8 cellular contexts compared by ENCODE assay signal in genomic region chr19:36604656-36605100, GRCh38. TPM values are rescaled to one million over a fixed set of nuclear protein-coding genes. Genes with fewer than 3 reads are reported as not detected.
DNase-seq lines count a peak whose midpoint lies in the region; ATAC-seq, FAIRE-seq and TF ChIP-seq lines count a peak whose summit lies in the region.

No MANE protein-coding gene starts in this region.

- H3K36me3 Mint-ChIP-seq in activated T-cell treated with anti-CD3 and anti-CD28 coated beads, Interleukin-2, amount 50 U/mL, for 4 hours (ENCODE audit: insufficient read depth), result peaks cover 22% of the 10 kb centered on the region
- peaks cover 58% of the 10 kb centered on the region for H3K36me3 Mint-ChIP-seq in nephron (ENCODE audit: low read depth)
- peaks cover 48% of the 10 kb centered on the region for H3K36me3 Mint-ChIP-seq in stimulated activated naive CD8-positive, alpha-beta T cell treated with anti-CD3 and anti-CD28 coated beads, Interleukin-15, Interleukin-2, amounts not matched to agents 100 ng/mL and 50 ng/mL, for 24 hours (ENCODE audit: low read depth)

- H3K4me1 ChIP-seq in NT2/D1 (ENCODE audit: insufficient read depth, insufficient read length), result peaks cover 3% of the 10 kb centered on the region

- H3K9me3 Mint-ChIP-seq in activated T-cell treated with anti-CD3 and anti-CD28 coated beads, Interleukin-2, amount 50 U/mL, for 4 hours, result peaks cover 16% of the 10 kb centered on the region
- peaks cover 34% of the 10 kb centered on the region for H3K9me3 Mint-ChIP-seq in nephron
- H3K9me3 Mint-ChIP-seq in stimulated activated naive CD8-positive, alpha-beta T cell treated with anti-CD3 and anti-CD28 coated beads, Interleukin-15, Interleukin-2, amounts not matched to agents 100 ng/mL and 50 ng/mL, for 24 hours, result peaks cover 20% of the 10 kb centered on the region

- H3K4me1 Mint-ChIP-seq in activated T-cell treated with anti-CD3 and anti-CD28 coated beads, Interleukin-2, amount 50 U/mL, for 4 hours (ENCODE audit: low read depth), result peaks cover 23% of the 10 kb centered on the region
- H3K4me1 Mint-ChIP-seq in nephron, result peaks cover 19% of the 10 kb centered on the region
- H3K4me1 Mint-ChIP-seq in stimulated activated naive CD8-positive, alpha-beta T cell treated with anti-CD3 and anti-CD28 coated beads, Interleukin-15, Interleukin-2, amounts not matched to agents 100 ng/mL and 50 ng/mL, for 24 hours (ENCODE audit: low read depth), result peaks cover 31% of the 10 kb centered on the region

- peak; percentile 86 for FAIRE-seq in GM12892 (lab: Jason Lieb, UNC)

- H3K27me3 Mint-ChIP-seq in activated T-cell treated with anti-CD3 and anti-CD28 coated beads, Interleukin-2, amount 50 U/mL, for 4 hours (ENCODE audit: low read depth), result no peaks in the 10 kb centered on the region
- no peaks in the 10 kb centered on the region for H3K27me3 Mint-ChIP-seq in nephron (ENCODE audit: low read depth)
- no peaks in the 10 kb centered on the region for H3K27me3 Mint-ChIP-seq in stimulated activated naive CD8-positive, alpha-beta T cell treated with anti-CD3 and anti-CD28 coated beads, Interleukin-15, Interleukin-2, amounts not matched to agents 100 ng/mL and 50 ng/mL, for 24 hours

- DNase-seq in GM12892 (ENCODE audit: insufficient read length), result peak; percentile 55
- no peak for DNase-seq in NT2/D1 (ENCODE audit: low read depth, low spot score)
- DNase-seq in activated T-cell treated with anti-CD3 and anti-CD28 coated beads, Interleukin-2, amount 50 U/mL, for 4 hours, result peak; percentile 85
- DNase-seq in fibroblast of mammary gland (ENCODE audit: low read depth), result peak; percentile 44
- DNase-seq in NK-92 (lab: John Stamatoyannopoulos, UW; ENCODE audit: unreplicated experiment), result no peak

- TF ChIP-seq CTCF in fibroblast of mammary gland (conservative IDR thresholded peaks at IDR 0.05; ENCODE audit: control insufficient read depth, insufficient read depth, low read depth, low read length), result no peak
- TF ChIP-seq CTCF in nephron (IDR thresholded peaks at IDR 0.05; ENCODE audit: unreplicated experiment in 3 of 3), result no peak

- peak overlapping the region; percentile 81 for H3K9ac ChIP-seq in NT2/D1 (ENCODE audit: insufficient read length, low read depth)

- peak; percentile 59 for ATAC-seq in HG02870 (IDR thresholded peaks at IDR 0.05; ENCODE audit: unreplicated experiment)
- ATAC-seq in activated T-cell treated with anti-CD3 and anti-CD28 coated beads, Interleukin-2, amount 50 U/mL, for 4 hours, result peak; percentile 93

- H3K4me3 ChIP-seq in NT2/D1 (ENCODE audit: insufficient read length, low read depth) (peak overlapping the region; percentile 81), fibroblast of mammary gland (ENCODE audit: control insufficient read depth, low read depth, low read length) (peak overlapping the region; percentile 74)

- H3K27me3 ChIP-seq in NT2/D1 (ENCODE audit: insufficient read depth, insufficient read length), result peaks cover 14% of the 10 kb centered on the region

- H3K4me3 Mint-ChIP-seq in activated T-cell treated with anti-CD3 and anti-CD28 coated beads, Interleukin-2, amount 50 U/mL, for 4 hours, result peak overlapping the region; percentile 87
- peak overlapping the region; percentile 92 to 98 (median 95) for H3K4me3 Mint-ChIP-seq in nephron
- H3K4me3 Mint-ChIP-seq in stimulated activated naive CD8-positive, alpha-beta T cell treated with anti-CD3 and anti-CD28 coated beads, Interleukin-15, Interleukin-2, amounts not matched to agents 100 ng/mL and 50 ng/mL, for 24 hours, result peak overlapping the region; percentile 88

- H3K27ac Mint-ChIP-seq in nephron, result peak overlapping the region; percentile 78 to 92 (median 87)
- peak overlapping the region; percentile 89 for H3K27ac Mint-ChIP-seq in stimulated activated naive CD8-positive, alpha-beta T cell treated with anti-CD3 and anti-CD28 coated beads, Interleukin-15, Interleukin-2, amounts not matched to agents 100 ng/mL and 50 ng/mL, for 24 hours

- peaks cover 21% of the 10 kb centered on the region for H3K36me3 ChIP-seq in NT2/D1 (ENCODE audit: insufficient read depth, insufficient read length, low read length)

- TF ChIP-seq POLR2A in GM12892 (IDR thresholded peaks at IDR 0.05; ENCODE audit: low read depth, low read length), result no peak

- H3K9me3 ChIP-seq in NT2/D1 (ENCODE audit: insufficient read depth, low read length), result no peaks in the 10 kb centered on the region

RNA-seq across cellular contexts. Expression of gene ZNF382, which starts 0.4 kb away (rescaled TPM):
- polyA plus RNA-seq in GM12892 (2012; ENCODE audit: missing spikeins), result 5.8 TPM
- total RNA-seq in activated T-cell treated with anti-CD3 and anti-CD28 coated beads, Interleukin-2, amount 50 U/mL, for 4 hours, result 1 to 10 TPM; 6.2 to 9.7 (median 6.5) TPM

RNA-seq across cellular contexts. Expression of gene ZNF529, which starts 31.6 kb away (rescaled TPM):
- 10.5 TPM for polyA plus RNA-seq in GM12892 (2012; ENCODE audit: missing spikeins)
- 1 to 10 TPM; 8.9 to 9.9 (median 9.9) TPM for total RNA-seq in activated T-cell treated with anti-CD3 and anti-CD28 coated beads, Interleukin-2, amount 50 U/mL, for 4 hours

Comparison
In these comparisons a context has a peak if more than half of its experiments do, and no peak if none do; other contexts are left out.
1. DNase-seq: peak in GM12892 (single experiment), activated T-cell treated with anti-CD3 and anti-CD28 coated beads, Interleukin-2, amount 50 U/mL, for 4 hours (single experiment) and fibroblast of mammary gland (single experiment); none in NT2/D1 (single experiment) and NK-92 (single experiment).
2. Peak in every context shown above with its lines, with median percentiles within 50 percentile points of each other: H3K4me3 Mint-ChIP-seq.